ENCODE assay signal across 15 cellular contexts in the genomic region with DNA sequence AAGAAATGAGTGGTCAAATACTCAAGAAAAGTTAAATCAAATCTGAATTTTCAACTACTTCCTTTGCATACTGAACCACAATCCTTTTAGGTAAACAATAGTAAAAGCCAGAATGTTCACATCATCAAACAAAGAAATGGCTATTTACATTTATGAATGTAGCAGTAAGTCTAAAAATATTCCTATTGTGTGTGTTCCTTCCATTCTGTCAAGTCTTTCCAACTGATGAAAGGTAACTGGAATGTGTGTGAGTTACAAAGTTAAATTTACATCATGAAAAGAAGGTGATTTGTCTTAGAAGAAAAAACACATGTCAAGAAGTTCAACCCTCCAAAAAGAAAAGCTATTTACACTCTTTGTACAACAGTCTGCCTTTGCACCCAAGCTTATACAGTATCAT.
DNase-seq lines count a peak whose midpoint lies in the region; ATAC-seq, FAIRE-seq and TF ChIP-seq lines count a peak whose summit lies in the region.
"Had no signal": no experiment of that assay in that cellular context is flagged by ENCODE, and none has a peak within 500 bp of the region (broad histone marks: within the 10 kb centered on the region; RNA-seq: fewer than 3 reads in every experiment).

No MANE protein-coding gene starts in this region.

- no peaks in the 10 kb centered on the region for H3K27me3 ChIP-seq in left ventricle myocardium inferior (ENCODE audit: low read depth)
- no peaks in the 10 kb centered on the region for H3K27me3 ChIP-seq in right cardiac atrium (ENCODE audit: control insufficient read depth, insufficient read depth)
- H3K27me3 ChIP-seq in astrocyte (ENCODE audit: insufficient read depth, low read length), result no peaks in the 10 kb centered on the region
- H3K27me3 ChIP-seq in endothelial cell of umbilical vein (ENCODE audit: control insufficient read depth in 2 of 2, insufficient read depth in 2 of 2, low read length in 2 of 2), result no peaks in the 10 kb centered on the region
- H3K27me3 ChIP-seq in adrenal gland, result no peaks in the 10 kb centered on the region
- H3K27me3 ChIP-seq: BLaER1 treated with 17β-estradiol and CSF1 and Interleukin-3, amounts not matched to agents 10 nM and 100 nM had no signal

- no TSS peak for BruUV-seq in endothelial cell of umbilical vein (replicated peaks; lab: Mats Ljungman, UMichigan)

- DNase-seq in left ventricle myocardium inferior (no peak), right cardiac atrium (no peak), astrocyte (ENCODE audit: low read depth) (peak; percentile 78), endothelial cell of umbilical vein (ENCODE audit: low read depth, low spot score) (peak; percentile 15), adrenal gland (no peak), islet precursor cell (no peak)
- no peak for DNase-seq in activated CD4-positive, CD25-positive, alpha-beta regulatory T cell (lab: John Stamatoyannopoulos, UW)
- DNase-seq: CD4-positive, CD25-positive, alpha-beta regulatory T cell; DMS53; HCEC 1CT; HFFc6 had no signal

- H3K9me1 ChIP-seq in endothelial cell of umbilical vein (replicated peaks; ENCODE audit: control insufficient read depth, extremely low read depth, insufficient read depth, low read length), result no peaks in the 10 kb centered on the region

- FAIRE-seq in astrocyte (lab: Jason Lieb, UNC) (no peak), endothelial cell of umbilical vein (lab: Jason Lieb, UNC) (no peak)

- no peak overlapping the region for H3K4me3 Mint-ChIP-seq in astrocyte (ENCODE audit: unreplicated experiment)
- H3K4me3 Mint-ChIP-seq: CD4-positive, CD25-positive, alpha-beta regulatory T cell; HFFc6 had no signal

- intact Hi-C loops in left ventricle myocardium inferior (cut with micrococcal nuclease), result no loop called here
- intact Hi-C loops in right cardiac atrium (cut with DNase I), result no loop called here
- intact Hi-C loops in endothelial cell of umbilical vein (cut with micrococcal nuclease), result loop anchor here (10.0 kb wide), 1 partner anchor 198 kb away; no protein-coding TSS in a partner anchor
- intact Hi-C loops in adrenal gland (cut with DNase I), result no loop called here

- H3K4me2 ChIP-seq in astrocyte (ENCODE audit: low read length), result no peak overlapping the region
- H3K4me2 ChIP-seq in endothelial cell of umbilical vein (ENCODE audit: insufficient read depth, low read length), result no peak overlapping the region
- H3K4me2 ChIP-seq: BLaER1 treated with 17β-estradiol and CSF1 and Interleukin-3, amounts not matched to agents 10 nM and 100 nM had no signal

- H3K4me3 ChIP-seq in left ventricle myocardium inferior (no peak overlapping the region), right cardiac atrium (ENCODE audit: low read length) (no peak overlapping the region), astrocyte (ENCODE audit: insufficient read depth, low read depth, low read length) (no peak overlapping the region), endothelial cell of umbilical vein (replicated peaks in 1 of 3; ENCODE audit: insufficient read depth in 1 of 3, low read depth in 1 of 3, low read length in 3 of 3) (no peak overlapping the region), adrenal gland (no peak overlapping the region)
- H3K4me3 ChIP-seq: BLaER1 treated with 17β-estradiol and CSF1 and Interleukin-3, amounts not matched to agents 10 nM and 100 nM had no signal

- POLR2A ChIA-PET in endothelial cell of umbilical vein (lab: Charles Lee), result no interaction called here

- TF ChIP-seq CTCF in left ventricle myocardium inferior (IDR thresholded peaks at IDR 0.05; ENCODE audit: borderline replicate concordance), result no peak
- TF ChIP-seq CTCF in astrocyte (IDR thresholded peaks at IDR 0.05; ENCODE audit: insufficient read depth, low read depth, low read length), result no peak
- TF ChIP-seq CTCF in endothelial cell of umbilical vein (IDR thresholded peaks at IDR 0.05; ENCODE audit: extremely low read depth in 1 of 2, insufficient read depth in 1 of 2, low read depth in 1 of 2, low read length in 2 of 2), result no peak
- TF ChIP-seq CTCF in adrenal gland (IDR thresholded peaks at IDR 0.05), result no peak

- H4K20me1 ChIP-seq in astrocyte (ENCODE audit: insufficient read depth, low read length) (no peaks in the 10 kb centered on the region), endothelial cell of umbilical vein (replicated peaks; ENCODE audit: control insufficient read depth, extremely low read depth, insufficient read depth, low read length) (no peaks in the 10 kb centered on the region)
- H4K20me1 ChIP-seq: BLaER1 treated with 17β-estradiol and CSF1 and Interleukin-3, amounts not matched to agents 10 nM and 100 nM had no signal

- H3K9ac ChIP-seq in astrocyte (ENCODE audit: low read length) (no peak overlapping the region), endothelial cell of umbilical vein (replicated peaks; ENCODE audit: extremely low read depth, insufficient read depth, low read length) (no peak overlapping the region)
- H3K9ac ChIP-seq: BLaER1 treated with 17β-estradiol and CSF1 and Interleukin-3, amounts not matched to agents 10 nM and 100 nM had no signal

- peaks cover 6% of the 10 kb centered on the region for H3K36me3 Mint-ChIP-seq in astrocyte (ENCODE audit: low read depth, unreplicated experiment)
- H3K36me3 Mint-ChIP-seq: CD4-positive, CD25-positive, alpha-beta regulatory T cell had no signal

- H3K36me3 ChIP-seq in left ventricle myocardium inferior (peaks cover 69% of the 10 kb centered on the region), astrocyte (ENCODE audit: insufficient read depth, low read length) (no peaks in the 10 kb centered on the region), endothelial cell of umbilical vein (ENCODE audit: control insufficient read depth in 2 of 2, extremely low read depth in 1 of 2, insufficient read depth in 2 of 2, low read length in 2 of 2) (no peaks in the 10 kb centered on the region), adrenal gland (replicated peaks in 1 of 2) (no peaks in the 10 kb centered on the region)

- H3K79me2 ChIP-seq in astrocyte (ENCODE audit: insufficient read depth, low read length) (no peaks in the 10 kb centered on the region), endothelial cell of umbilical vein (ENCODE audit: control insufficient read depth, insufficient read depth, low read length) (no peaks in the 10 kb centered on the region)

- peaks cover 56% of the 10 kb centered on the region for H3K4me1 ChIP-seq in left ventricle myocardium inferior
- no peaks in the 10 kb centered on the region for H3K4me1 ChIP-seq in right cardiac atrium (ENCODE audit: control insufficient read depth, insufficient read depth, low read length)
- H3K4me1 ChIP-seq in astrocyte (ENCODE audit: insufficient read depth, low read length), result peaks cover 8% of the 10 kb centered on the region
- H3K4me1 ChIP-seq in endothelial cell of umbilical vein (ENCODE audit: control insufficient read depth, extremely low read depth, insufficient read depth, low read length), result no peaks in the 10 kb centered on the region
- H3K4me1 ChIP-seq in adrenal gland (replicated peaks in 1 of 2), result no peaks in the 10 kb centered on the region

- no peak overlapping the region for H3K27ac Mint-ChIP-seq in astrocyte (ENCODE audit: unreplicated experiment)
- H3K27ac Mint-ChIP-seq: CD4-positive, CD25-positive, alpha-beta regulatory T cell; HFFc6 had no signal

- H3K27me3 Mint-ChIP-seq in astrocyte (ENCODE audit: low read depth, unreplicated experiment), result no peaks in the 10 kb centered on the region

- no peaks in the 10 kb centered on the region for H3K9me3 ChIP-seq in left ventricle myocardium inferior (replicated peaks)
- no peaks in the 10 kb centered on the region for H3K9me3 ChIP-seq in right cardiac atrium (ENCODE audit: control insufficient read depth, low read length)
- no peaks in the 10 kb centered on the region for H3K9me3 ChIP-seq in astrocyte (ENCODE audit: insufficient read depth, low read depth, low read length)
- no peaks in the 10 kb centered on the region for H3K9me3 ChIP-seq in endothelial cell of umbilical vein (replicated peaks; ENCODE audit: control insufficient read depth, insufficient read depth, low read length)
- H3K9me3 ChIP-seq in adrenal gland (replicated peaks in 1 of 3), result no peaks in the 10 kb centered on the region
- H3K9me3 ChIP-seq: BLaER1 treated with 17β-estradiol and CSF1 and Interleukin-3, amounts not matched to agents 10 nM and 100 nM had no signal

- H2AFZ ChIP-seq in astrocyte (ENCODE audit: low read depth, low read length) (no peak overlapping the region), endothelial cell of umbilical vein (ENCODE audit: low read depth, low read length) (no peak overlapping the region)

- no peak for ATAC-seq in right cardiac atrium
- no peak for ATAC-seq in HG03520 (IDR thresholded peaks at IDR 0.05; ENCODE audit: unreplicated experiment)

- H3K4me1 Mint-ChIP-seq in astrocyte (ENCODE audit: low read depth, unreplicated experiment), result peaks cover 16% of the 10 kb centered on the region
- H3K4me1 Mint-ChIP-seq: CD4-positive, CD25-positive, alpha-beta regulatory T cell had no signal

- dilution Hi-C loops in endothelial cell of umbilical vein (cut with MboI; ENCODE audit: extremely low pct_ligation_motif_present, low sequenced_read_pairs), result no loop called here

- H3K27ac ChIP-seq in left ventricle myocardium inferior (replicated peaks) (peak overlapping the region; percentile 65), right cardiac atrium (ENCODE audit: low read length) (no peak overlapping the region), astrocyte (ENCODE audit: low read depth, low read length) (no peak overlapping the region), endothelial cell of umbilical vein (ENCODE audit: insufficient read depth, low read depth, low read length) (no peak overlapping the region), adrenal gland (no peak overlapping the region)
- H3K27ac ChIP-seq: 22Rv1; BLaER1 treated with 17β-estradiol and CSF1 and Interleukin-3, amounts not matched to agents 10 nM and 100 nM; HL-60 had no signal

- CTCF ChIA-PET in endothelial cell of umbilical vein (lab: Charles Lee), result no interaction called here

- no peaks in the 10 kb centered on the region for H3K9me3 Mint-ChIP-seq in astrocyte (ENCODE audit: unreplicated experiment)
- H3K9me3 Mint-ChIP-seq: CD4-positive, CD25-positive, alpha-beta regulatory T cell had no signal

- TF ChIP-seq POLR2A in endothelial cell of umbilical vein (IDR thresholded peaks at IDR 0.05; ENCODE audit: low read depth, low read length) (no peak), adrenal gland (IDR thresholded peaks at IDR 0.05) (no peak)

TF ChIP-seq in endothelial cell of umbilical vein, 7 proteins besides CTCF, POLR2A, EP300 and RAD21:
- TF ChIP-seq POLR2AphosphoS5 (IDR thresholded peaks at IDR 0.05; ENCODE audit: insufficient read depth, low read depth, low read length) (no peak), JUN (IDR thresholded peaks at IDR 0.05; ENCODE audit: borderline replicate concordance, insufficient read depth, insufficient read length, low read depth) (no peak), FOS (IDR thresholded peaks at IDR 0.05; ENCODE audit: borderline replicate concordance, insufficient read depth, low read length) (no peak), GATA2 (IDR thresholded peaks at IDR 0.05; ENCODE audit: insufficient read depth, insufficient read length, low read depth, low read length) (no peak)

Comparison
In these comparisons a context has a peak if more than half of its experiments do, and no peak if none do; other contexts are left out.
1. DNase-seq: peak in astrocyte (single experiment) and endothelial cell of umbilical vein (single experiment); none in left ventricle myocardium inferior (single experiment), right cardiac atrium (0 of 3), adrenal gland (0 of 7), islet precursor cell (single experiment) and activated CD4-positive, CD25-positive, alpha-beta regulatory T cell (0 of 4).